In genomic region chr10:5944389-5945202, GRCh38 we compare ENCODE assay signal across 1 cellular context.
TF ChIP-seq lines count a peak whose summit lies in the region.

No MANE protein-coding gene starts in this region.

TF ChIP-seq in HCT116, 20 proteins besides CTCF, POLR2A, EP300 and RAD21 (continued from another document):
- no peak for TF ChIP-seq ELF1 (IDR thresholded peaks at IDR 0.05; ENCODE audit: borderline replicate concordance, low read depth)
